ENCODE assay signal across 11 cellular contexts in the genomic region with DNA sequence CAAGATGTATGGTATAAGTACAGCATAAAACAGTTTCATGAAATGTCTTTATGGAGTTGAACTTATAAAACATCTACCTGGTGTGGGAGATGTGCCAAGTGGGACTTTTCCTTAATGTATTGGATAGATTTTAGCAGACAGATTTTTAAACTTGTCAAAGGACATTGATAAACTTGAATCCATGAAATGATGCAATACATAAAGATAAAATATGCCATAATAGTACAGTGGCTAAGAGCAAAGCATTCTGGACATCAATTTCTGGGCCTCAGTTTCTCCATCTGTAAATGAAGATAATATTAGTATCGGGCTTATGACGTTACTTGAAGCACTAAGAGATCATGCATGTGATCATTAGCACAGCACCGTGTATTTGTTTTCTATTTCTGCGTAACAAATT. TPM values are rescaled to one million over a fixed set of nuclear protein-coding genes. Genes with fewer than 3 reads are reported as not detected.
"Had no signal": no experiment of that assay in that cellular context is flagged by ENCODE, and none has a peak within 500 bp of the region (broad histone marks: within the 10 kb centered on the region; RNA-seq: fewer than 3 reads in every experiment).

No MANE protein-coding gene starts in this region.

- H2AFZ ChIP-seq: GM23248, GM23338 had no signal

- DNase-seq: GM23248, GOT3, H7, H9, HCEC 1CT, HFFc6 had no signal

- H3K27ac ChIP-seq: GM23248 had no signal

- H3K9ac ChIP-seq: GM23248 had no signal

- ATAC-seq: GM23338, HCT116 had no signal

- FAIRE-seq: H1, H54 had no signal

- H3K4me1 ChIP-seq: HAP-1 had no signal

- H3K4me2 ChIP-seq: GM23338 had no signal

- H3K9me3 ChIP-seq: HAP-1 had no signal

- H3K36me3 ChIP-seq: HAP-1 had no signal

- H3K4me3 ChIP-seq: GM23248, GM23338, HAP-1 had no signal

RNA-seq across cellular contexts. Expression of gene NKX2-1, which starts 45.4 kb away (rescaled TPM):
- total RNA-seq: GM23248, GM23338, H1, H9, HFFc6 had no signal
- polyA plus RNA-seq: GM23248, GM23338, H1 had no signal
